1 cellular context compared by ENCODE assay signal in the genomic region with DNA sequence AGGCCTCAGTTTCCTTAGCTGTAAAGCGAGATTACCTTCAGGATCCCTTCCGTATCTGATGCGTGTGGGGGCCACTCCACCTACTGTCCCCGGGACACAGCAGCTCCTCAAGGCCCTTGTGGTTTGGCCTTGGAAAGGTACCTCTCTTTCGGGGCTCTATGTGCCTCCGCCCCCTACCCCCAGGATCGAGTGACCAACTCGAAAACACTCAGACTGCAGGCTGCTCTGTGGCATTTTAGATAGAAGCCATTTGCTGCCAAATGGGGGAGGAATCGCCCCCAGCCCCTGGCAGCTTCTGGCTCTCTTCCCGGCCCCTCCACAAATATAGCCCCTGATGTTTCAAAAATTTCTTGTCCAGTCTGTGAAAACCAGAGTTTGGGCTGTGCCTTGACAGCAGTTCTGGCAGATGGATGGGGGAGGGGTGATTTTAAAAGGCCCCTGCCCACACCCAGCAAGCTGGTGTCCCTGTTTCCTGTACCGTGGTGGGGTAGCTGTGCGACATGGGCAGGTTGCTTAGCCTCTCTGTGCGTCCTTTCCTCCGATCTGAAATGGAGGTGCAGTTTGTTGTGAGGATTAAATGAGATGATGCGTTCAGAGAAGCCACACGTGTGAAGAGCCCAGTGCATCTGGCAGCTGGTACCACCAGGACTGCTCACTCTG.
TF ChIP-seq lines count a peak whose summit lies in the region.

No MANE protein-coding gene starts in this region.

TF ChIP-seq in K562, 482 proteins besides CTCF, POLR2A, EP300 and RAD21:
- TF ChIP-seq HDGF (IDR thresholded peaks at IDR 0.05) (no peak), BCOR (IDR thresholded peaks at IDR 0.05) (0 out of 2 replicates have a peak, but pooled peaks have one; percentile 22), ZNF174 (CRISPR knock-in tag; IDR thresholded peaks at IDR 0.05) (no peak), NR0B1 (IDR thresholded peaks at IDR 0.05; ENCODE audit: partially characterized antibody) (no peak), TARDBP (IDR thresholded peaks at IDR 0.05) (no peak), NR3C1 (CRISPR knock-in tag; IDR thresholded peaks at IDR 0.05) (no peak), YY1 (IDR thresholded peaks at IDR 0.05; ENCODE audit: borderline replicate concordance in 1 of 3, control insufficient read depth in 1 of 3, extremely low read depth in 1 of 3, insufficient read depth in 3 of 3, insufficient read length in 1 of 3, insufficient replicate concordance in 2 of 3, low read depth in 1 of 3, low read length in 2 of 3) (no peak), RBFOX2 (IDR thresholded peaks at IDR 0.05; ENCODE audit: low read depth, low read length) (no peak), BDP1 (IDR thresholded peaks at IDR 0.05; ENCODE audit: insufficient read depth, insufficient read length) (no peak), ZNF217 (CRISPR knock-in tag; IDR thresholded peaks at IDR 0.05) (no peak), ZFP36 (IDR thresholded peaks at IDR 0.05; ENCODE audit: low read depth, low read length, partially characterized antibody) (peak; percentile 39)
